Comparison of ENCODE assay signal across 11 cellular contexts in genomic region chr20:22385602-22386299, GRCh38.
DNase-seq lines count a peak whose midpoint lies in the region; ATAC-seq and TF ChIP-seq lines count a peak whose summit lies in the region.
"Had no signal": no experiment of that assay in that cellular context is flagged by ENCODE, and none has a peak within 500 bp of the region (broad histone marks: within the 10 kb centered on the region; RNA-seq: fewer than 3 reads in every experiment).

No MANE protein-coding gene starts in this region.

- intact Hi-C loops in HCT116 (cut with micrococcal nuclease) = loop anchor here (1.0 kb wide), 2 partner anchors 201 to 299 kb away; no protein-coding TSS in a partner anchor
- intact Hi-C loops in right cardiac atrium (cut with DNase I) = no loop called here

- H3F3A ChIP-seq in neural progenitor cell (ENCODE audit: low read depth) = no peaks in the 10 kb centered on the region

- CTCF ChIA-PET in HCT116 (lab: Charles Lee) = no interaction called here

- H3K27ac Mint-ChIP-seq in neural progenitor cell (no peak overlapping the region), endothelial cell (ENCODE audit: unreplicated experiment) (no peak overlapping the region)
- H3K27ac Mint-ChIP-seq: mesothelial cell of epicardium had no signal

- H3K27me3 ChIP-seq in HCT116 (ENCODE audit: insufficient read depth, low read length) = no peaks in the 10 kb centered on the region
- H3K27me3 ChIP-seq in neural progenitor cell = peaks cover 62% of the 10 kb centered on the region
- H3K27me3 ChIP-seq in right cardiac atrium (ENCODE audit: control insufficient read depth, insufficient read depth) = no peaks in the 10 kb centered on the region
- H3K27me3 ChIP-seq in effector memory CD4-positive, alpha-beta T cell (replicated peaks; ENCODE audit: control insufficient read depth, insufficient read depth, low read length, poor library complexity, severe bottlenecking) = no peaks in the 10 kb centered on the region

- H2AFZ ChIP-seq in HCT116 (ENCODE audit: low read depth, low read length, poor library complexity, severe bottlenecking) (no peak overlapping the region), neural progenitor cell (replicated peaks) (no peak overlapping the region)

- in situ Hi-C loops in T47D (cut with HindIII; ENCODE audit: low pct_unique_long_range_greater_than_20kb, low sequenced_read_pairs) = no loop called here
- in situ Hi-C loops in GM13977 (cut with MboI; ENCODE audit: low pct_unique_long_range_greater_than_20kb, low sequenced_read_pairs, unreplicated experiment) = no loop called here

- H3K27me3 Mint-ChIP-seq in neural progenitor cell (ENCODE audit: insufficient read depth, low read depth) = peaks cover 6% of the 10 kb centered on the region
- H3K27me3 Mint-ChIP-seq in endothelial cell (ENCODE audit: unreplicated experiment) = no peaks in the 10 kb centered on the region

- H4K20me1 ChIP-seq in HCT116 (ENCODE audit: insufficient read depth) (no peaks in the 10 kb centered on the region), neural progenitor cell (ENCODE audit: low read depth) (peaks cover 4% of the 10 kb centered on the region)

- TF ChIP-seq CTCF in HCT116 (IDR thresholded peaks at IDR 0.05 in 2 of 3, conservative IDR thresholded peaks at IDR 0.05 in 1 of 3; ENCODE audit: borderline replicate concordance in 1 of 3, insufficient read depth in 1 of 3, low read depth in 2 of 3, low read length in 2 of 3) (peak; percentile 31 to 52 (median 42); a peak in 4 of 6 replicates), neural progenitor cell (IDR thresholded peaks at IDR 0.05) (peak; percentile 54), endothelial cell (IDR thresholded peaks at IDR 0.05; ENCODE audit: unreplicated experiment) (no peak), GM13977 (IDR thresholded peaks at IDR 0.05; ENCODE audit: extremely low read depth, insufficient read depth, missing control alignments) (no peak)

- TF ChIP-seq RAD21 in HCT116 (IDR thresholded peaks at IDR 0.05; ENCODE audit: low read depth) = peak; percentile 81

- H3K9me3 ChIP-seq in HCT116 (ENCODE audit: control insufficient read depth in 1 of 2, insufficient read depth in 1 of 2, low read depth in 1 of 2, low read length in 2 of 2) = no peaks in the 10 kb centered on the region
- no peaks in the 10 kb centered on the region for H3K9me3 ChIP-seq in neural progenitor cell (ENCODE audit: low read depth)
- H3K9me3 ChIP-seq in right cardiac atrium (ENCODE audit: control insufficient read depth, low read length) = no peaks in the 10 kb centered on the region
- H3K9me3 ChIP-seq in effector memory CD4-positive, alpha-beta T cell (ENCODE audit: control insufficient read depth, low read length) = no peaks in the 10 kb centered on the region

- no peak overlapping the region for H3K9ac ChIP-seq in HCT116 (ENCODE audit: low read length)
- no peak overlapping the region for H3K9ac ChIP-seq in neural progenitor cell

- no peak for TF ChIP-seq POLR2A in HCT116 (IDR thresholded peaks at IDR 0.05; ENCODE audit: borderline replicate concordance, extremely low read depth, insufficient read depth, insufficient read length)

- WGBS in right cardiac atrium = 32% methylated on average over 7 of the region's 7 CpGs

- no peak overlapping the region for H3K27ac ChIP-seq in HCT116 (ENCODE audit: low read depth, low read length)
- no peak overlapping the region for H3K27ac ChIP-seq in neural progenitor cell
- no peak overlapping the region for H3K27ac ChIP-seq in right cardiac atrium (ENCODE audit: low read length)
- H3K27ac ChIP-seq in effector memory CD4-positive, alpha-beta T cell (ENCODE audit: insufficient read depth, low read length, poor library complexity, severe bottlenecking) = no peak overlapping the region

- H3K4me1 Mint-ChIP-seq in neural progenitor cell = no peaks in the 10 kb centered on the region
- no peaks in the 10 kb centered on the region for H3K4me1 Mint-ChIP-seq in endothelial cell (ENCODE audit: unreplicated experiment)
- H3K4me1 Mint-ChIP-seq: mesothelial cell of epicardium had no signal

- peak; percentile 51 for ATAC-seq in HCT116
- no peak for ATAC-seq in right cardiac atrium

- H3K4me2 ChIP-seq in HCT116 (ENCODE audit: low read length) (no peak overlapping the region), neural progenitor cell (no peak overlapping the region)

- no peaks in the 10 kb centered on the region for H3K36me3 ChIP-seq in HCT116 (ENCODE audit: control insufficient read depth in 1 of 2, insufficient read depth in 2 of 2, low read length in 2 of 2)
- no peaks in the 10 kb centered on the region for H3K36me3 ChIP-seq in neural progenitor cell
- H3K36me3 ChIP-seq in effector memory CD4-positive, alpha-beta T cell (ENCODE audit: control insufficient read depth, insufficient read depth, low read length) = no peaks in the 10 kb centered on the region

- BruUV-seq in HCT116 (replicated peaks; lab: Mats Ljungman, UMichigan) = no TSS peak

- DNase-seq in HCT116 (ENCODE audit: low read depth, low spot score) (no peak), NCI-H510A (lab: John Stamatoyannopoulos, UW) (peak; percentile 30), T47D (ENCODE audit: low read depth in 1 of 2, low spot score in 1 of 2) (peak; percentile 26 to 44), neural progenitor cell (ENCODE audit: low spot score) (peak; percentile 45), right cardiac atrium (no peak), endothelial cell (ENCODE audit: low spot score) (no peak), GM13977 (ENCODE audit: low spot score) (no peak)
- DNase-seq in effector memory CD4-positive, alpha-beta T cell = no peak
- DNase-seq: activated CD4-positive, alpha-beta T cell treated with anti-CD3 and anti-CD28 coated beads for 48 hours; NCI-H82 had no signal

- H3K79me2 ChIP-seq in HCT116 (ENCODE audit: insufficient read depth, low read length) (no peaks in the 10 kb centered on the region), neural progenitor cell (ENCODE audit: low read depth) (no peaks in the 10 kb centered on the region)

- RAD21 ChIA-PET in HCT116 (lab: Charles Lee; ENCODE audit: low non-redundant PET in 1 of 2, low total read pairs in 2 of 2, uncharacterized antibody in 2 of 2, unreplicated experiment in 2 of 2) = no interaction called here

- POLR2A ChIA-PET in HCT116 (lab: Charles Lee) = no interaction called here

- H3K9me3 Mint-ChIP-seq in neural progenitor cell = no peaks in the 10 kb centered on the region
- H3K9me3 Mint-ChIP-seq in endothelial cell (ENCODE audit: unreplicated experiment) = no peaks in the 10 kb centered on the region
- H3K9me3 Mint-ChIP-seq: mesothelial cell of epicardium had no signal

- H3K4me3 ChIP-seq in HCT116 (replicated peaks in 1 of 2; ENCODE audit: low read depth in 1 of 2, low read length in 2 of 2) (no peak overlapping the region), neural progenitor cell (no peak overlapping the region), right cardiac atrium (ENCODE audit: low read length) (no peak overlapping the region)
- no peak overlapping the region for H3K4me3 ChIP-seq in effector memory CD4-positive, alpha-beta T cell (ENCODE audit: insufficient read depth, low read depth, low read length, poor library complexity, severe bottlenecking)

- no peaks in the 10 kb centered on the region for H3K9me2 ChIP-seq in HCT116 (ENCODE audit: insufficient read depth)

- H3K4me3 Mint-ChIP-seq in neural progenitor cell (no peak overlapping the region), endothelial cell (ENCODE audit: unreplicated experiment) (no peak overlapping the region)
- H3K4me3 Mint-ChIP-seq: mesothelial cell of epicardium had no signal

- no peaks in the 10 kb centered on the region for H3K36me3 Mint-ChIP-seq in neural progenitor cell
- H3K36me3 Mint-ChIP-seq in endothelial cell (ENCODE audit: low read depth, unreplicated experiment) = no peaks in the 10 kb centered on the region
- H3K36me3 Mint-ChIP-seq: mesothelial cell of epicardium had no signal

- H3K4me1 ChIP-seq in HCT116 (ENCODE audit: control insufficient read depth in 1 of 2, insufficient read depth in 2 of 2, low read length in 2 of 2) = peaks cover 17 to 33% of the 10 kb centered on the region in 2 experiments
- no peaks in the 10 kb centered on the region for H3K4me1 ChIP-seq in neural progenitor cell
- H3K4me1 ChIP-seq in right cardiac atrium (ENCODE audit: control insufficient read depth, insufficient read depth, low read length) = no peaks in the 10 kb centered on the region
- no peaks in the 10 kb centered on the region for H3K4me1 ChIP-seq in effector memory CD4-positive, alpha-beta T cell (ENCODE audit: control insufficient read depth, insufficient read depth, low read length, poor library complexity, severe bottlenecking)

TF ChIP-seq in HCT116, 20 proteins besides CTCF, POLR2A, EP300 and RAD21:
- TF ChIP-seq SP1 (IDR thresholded peaks at IDR 0.05; ENCODE audit: low read depth) = no peak
- no peak for TF ChIP-seq EGR1 (IDR thresholded peaks at IDR 0.05; ENCODE audit: low read depth)
- no peak for TF ChIP-seq YY1 (IDR thresholded peaks at IDR 0.05; ENCODE audit: extremely low read depth, insufficient replicate concordance, low read depth, low read length)
- no peak for TF ChIP-seq FOSL1 (IDR thresholded peaks at IDR 0.05; ENCODE audit: low read depth)
- TF ChIP-seq CBX3 (IDR thresholded peaks at IDR 0.05; ENCODE audit: low read depth) = no peak
- no peak for TF ChIP-seq CEBPB (IDR thresholded peaks at IDR 0.05; ENCODE audit: low read depth)
- no peak for TF ChIP-seq EZH2 (IDR thresholded peaks at IDR 0.05)
- TF ChIP-seq JUND (IDR thresholded peaks at IDR 0.05) = no peak
- TF ChIP-seq TCF7L2 (IDR thresholded peaks at IDR 0.05; ENCODE audit: borderline replicate concordance, extremely low read depth, insufficient read depth, insufficient read length) = no peak
- no peak for TF ChIP-seq SRF (IDR thresholded peaks at IDR 0.05; ENCODE audit: low read depth)

Comparison
In these comparisons a context has a peak if more than half of its experiments do, and no peak if none do; other contexts are left out.
1. DNase-seq: peak in NCI-H510A (single experiment), T47D (2 of 2) and neural progenitor cell (single experiment); none in HCT116 (single experiment), right cardiac atrium (0 of 3), endothelial cell (single experiment), GM13977 (single experiment) and effector memory CD4-positive, alpha-beta T cell (0 of 3).
2. CTCF ChIP-seq: peak in HCT116 (3 of 3) and neural progenitor cell (single experiment); none in endothelial cell (single experiment) and GM13977 (single experiment).